Comparison of ENCODE assay signal across 8 cellular contexts in the genomic region with DNA sequence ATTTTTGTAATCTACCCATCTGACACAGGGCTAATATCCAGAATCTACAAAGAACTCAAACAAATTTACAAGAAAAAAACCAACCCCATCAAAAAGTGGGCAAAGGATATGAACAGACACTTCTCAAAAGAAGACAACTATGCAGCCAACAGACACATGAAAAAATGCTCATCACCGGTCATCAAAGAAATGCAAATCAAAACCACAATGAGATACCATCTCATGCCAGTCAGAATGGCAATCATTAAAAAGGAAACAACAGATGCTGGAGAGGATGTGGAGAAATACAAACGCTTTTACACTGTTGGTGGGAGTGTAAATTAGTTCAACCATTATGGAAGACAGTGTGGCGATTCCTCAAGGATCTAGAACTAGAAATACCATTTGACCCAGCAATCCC. TPM values are rescaled to one million over a fixed set of nuclear protein-coding genes. Genes with fewer than 3 reads are reported as not detected.
DNase-seq lines count a peak whose midpoint lies in the region; ATAC-seq and TF ChIP-seq lines count a peak whose summit lies in the region.
"Not testable (repeated sequence)": the region's sequence is repeated elsewhere in the genome, so short reads cannot be mapped to it uniquely, and the experiment has no call there.

No MANE protein-coding gene starts in this region.

- H3K9me3 Mint-ChIP-seq in CD4-positive, CD25-positive, alpha-beta regulatory T cell; T-helper 2 cell treated with Interferon-gamma antibody and Interleukin-4, amounts not matched to agents 5 μg/mL and 100 μg/mL, for 36 hours; activated CD4-positive, alpha-beta memory T cell treated with anti-CD3 and anti-CD28 coated beads for 36 hours; activated CD8-positive, alpha-beta memory T cell treated with anti-CD3 and anti-CD28 coated beads, Interleukin-2, amount 10 ng/mL, durations not matched to agents 7 days and 5 days (ENCODE audit: low read depth); activated naive CD8-positive, alpha-beta T cell (ENCODE audit: low read depth): not testable (repeated sequence)

- not testable (repeated sequence) for H3K4me3 ChIP-seq in CD4-positive, CD25-positive, alpha-beta regulatory T cell (ENCODE audit: low read depth, low read length); DND-41 (ENCODE audit: low read depth in 1 of 2, low read length in 2 of 2)

- not testable (repeated sequence) for H3K9ac ChIP-seq in DND-41 (ENCODE audit: low read depth, low read length)

- not testable (repeated sequence) for H3K4me2 ChIP-seq in DND-41 (ENCODE audit: insufficient read depth, low read length)

- H3K27ac ChIP-seq in CD4-positive, CD25-positive, alpha-beta regulatory T cell (ENCODE audit: insufficient read depth, low read length, poor library complexity, severe bottlenecking); DND-41 (ENCODE audit: low read length): not testable (repeated sequence)

- H3K9me3 ChIP-seq in CD4-positive, CD25-positive, alpha-beta regulatory T cell (ENCODE audit: control insufficient read depth in 2 of 2, low read length in 2 of 2); DND-41 (ENCODE audit: insufficient read depth, low read length, severe bottlenecking): not testable (repeated sequence)

- peaks cover 18 to 32% (median 23%) of the 10 kb centered on the region in 4 donors for H3K4me1 Mint-ChIP-seq in CD4-positive, CD25-positive, alpha-beta regulatory T cell
- H3K4me1 Mint-ChIP-seq in T-helper 2 cell treated with Interferon-gamma antibody and Interleukin-4, amounts not matched to agents 5 μg/mL and 100 μg/mL, for 36 hours (ENCODE audit: low read depth), result peaks cover 22% of the 10 kb centered on the region
- H3K4me1 Mint-ChIP-seq in activated CD4-positive, alpha-beta memory T cell treated with anti-CD3 and anti-CD28 coated beads for 36 hours (ENCODE audit: low read depth), result peaks cover 23% of the 10 kb centered on the region
- H3K4me1 Mint-ChIP-seq in activated CD8-positive, alpha-beta memory T cell treated with anti-CD3 and anti-CD28 coated beads, Interleukin-2, amount 10 ng/mL, durations not matched to agents 7 days and 5 days, result peaks cover 12% of the 10 kb centered on the region
- peaks cover 31% of the 10 kb centered on the region for H3K4me1 Mint-ChIP-seq in activated naive CD8-positive, alpha-beta T cell (ENCODE audit: low read depth)

- peaks cover 33% of the 10 kb centered on the region for H3K36me3 Mint-ChIP-seq in CD4-positive, CD25-positive, alpha-beta regulatory T cell
- peaks cover 42% of the 10 kb centered on the region for H3K36me3 Mint-ChIP-seq in T-helper 2 cell treated with Interferon-gamma antibody and Interleukin-4, amounts not matched to agents 5 μg/mL and 100 μg/mL, for 36 hours (ENCODE audit: low read depth)
- peaks cover 30% of the 10 kb centered on the region for H3K36me3 Mint-ChIP-seq in activated CD4-positive, alpha-beta memory T cell treated with anti-CD3 and anti-CD28 coated beads for 36 hours
- H3K36me3 Mint-ChIP-seq in activated CD8-positive, alpha-beta memory T cell treated with anti-CD3 and anti-CD28 coated beads, Interleukin-2, amount 10 ng/mL, durations not matched to agents 7 days and 5 days, result peaks cover 36% of the 10 kb centered on the region
- H3K36me3 Mint-ChIP-seq in activated naive CD8-positive, alpha-beta T cell, result peaks cover 20% of the 10 kb centered on the region

- not testable (repeated sequence) for H3K27me3 Mint-ChIP-seq in CD4-positive, CD25-positive, alpha-beta regulatory T cell; T-helper 2 cell treated with Interferon-gamma antibody and Interleukin-4, amounts not matched to agents 5 μg/mL and 100 μg/mL, for 36 hours (ENCODE audit: low read depth); activated CD4-positive, alpha-beta memory T cell treated with anti-CD3 and anti-CD28 coated beads for 36 hours; activated CD8-positive, alpha-beta memory T cell treated with anti-CD3 and anti-CD28 coated beads, Interleukin-2, amount 10 ng/mL, durations not matched to agents 7 days and 5 days; activated naive CD8-positive, alpha-beta T cell

- peaks cover 27% of the 10 kb centered on the region for H3K36me3 ChIP-seq in CD4-positive, CD25-positive, alpha-beta regulatory T cell (ENCODE audit: control insufficient read depth, insufficient read depth, low read length)
- H3K36me3 ChIP-seq in DND-41 (ENCODE audit: insufficient read depth, low read length), result peaks cover 77% of the 10 kb centered on the region

- not testable (repeated sequence) for TF ChIP-seq CTCF in DND-41 (IDR thresholded peaks at IDR 0.05; ENCODE audit: borderline replicate concordance, extremely low read depth, low read length, poor library complexity, severe bottlenecking)

- ATAC-seq in CD4-positive, CD25-positive, alpha-beta regulatory T cell (ENCODE audit: low read depth in 2 of 2); DND-41 (ENCODE audit: insufficient read depth, low read depth); activated CD8-positive, alpha-beta memory T cell treated with anti-CD3 and anti-CD28 coated beads, Interleukin-2, amount 10 ng/mL, durations not matched to agents 7 days and 5 days: not testable (repeated sequence)

- not testable (repeated sequence) for H3K27me3 ChIP-seq in CD4-positive, CD25-positive, alpha-beta regulatory T cell (ENCODE audit: control insufficient read depth, insufficient read depth, low read length); DND-41 (ENCODE audit: insufficient read depth, low read length, poor library complexity)

- peak in 2 of 3 donors; percentile 38 to 54 for DNase-seq in CD4-positive, CD25-positive, alpha-beta regulatory T cell
- peak; percentile 31 for DNase-seq in DND-41
- DNase-seq in NAMALWA (ENCODE audit: low spot score), result peak; percentile 20
- not testable (repeated sequence) for DNase-seq in T-helper 2 cell treated with Interferon-gamma antibody and Interleukin-4, amounts not matched to agents 5 μg/mL and 100 μg/mL, for 36 hours (ENCODE audit: low spot score); activated CD4-positive, alpha-beta memory T cell treated with anti-CD3 and anti-CD28 coated beads for 36 hours; activated CD8-positive, alpha-beta memory T cell treated with anti-CD3 and anti-CD28 coated beads, Interleukin-2, amount 10 ng/mL, durations not matched to agents 7 days and 5 days
- peak; percentile 8 for DNase-seq in myocyte (ENCODE audit: low read depth)

- peaks cover 22% of the 10 kb centered on the region; the same call in 1 of the 2 replicates for H4K20me1 ChIP-seq in DND-41 (ENCODE audit: insufficient read depth, low read length)

- H3K27ac Mint-ChIP-seq in CD4-positive, CD25-positive, alpha-beta regulatory T cell, result peak overlapping the region; percentile 43 to 58 (median 45)
- peak overlapping the region; percentile 32 for H3K27ac Mint-ChIP-seq in T-helper 2 cell treated with Interferon-gamma antibody and Interleukin-4, amounts not matched to agents 5 μg/mL and 100 μg/mL, for 36 hours
- peak overlapping the region; percentile 13 for H3K27ac Mint-ChIP-seq in activated CD4-positive, alpha-beta memory T cell treated with anti-CD3 and anti-CD28 coated beads for 36 hours
- peak overlapping the region; percentile 13 for H3K27ac Mint-ChIP-seq in activated CD8-positive, alpha-beta memory T cell treated with anti-CD3 and anti-CD28 coated beads, Interleukin-2, amount 10 ng/mL, durations not matched to agents 7 days and 5 days
- not testable (repeated sequence) for H3K27ac Mint-ChIP-seq in activated naive CD8-positive, alpha-beta T cell

- not testable (repeated sequence) for H2AFZ ChIP-seq in DND-41 (ENCODE audit: low read depth, low read length)

- H3K79me2 ChIP-seq in DND-41 (ENCODE audit: insufficient read depth, low read length), result peaks cover 17% of the 10 kb centered on the region

- peak overlapping the region in 2 of 4 donors; percentile 4 to 17 for H3K4me3 Mint-ChIP-seq in CD4-positive, CD25-positive, alpha-beta regulatory T cell
- peak overlapping the region; percentile 48 for H3K4me3 Mint-ChIP-seq in T-helper 2 cell treated with Interferon-gamma antibody and Interleukin-4, amounts not matched to agents 5 μg/mL and 100 μg/mL, for 36 hours
- not testable (repeated sequence) for H3K4me3 Mint-ChIP-seq in activated CD4-positive, alpha-beta memory T cell treated with anti-CD3 and anti-CD28 coated beads for 36 hours; activated CD8-positive, alpha-beta memory T cell treated with anti-CD3 and anti-CD28 coated beads, Interleukin-2, amount 10 ng/mL, durations not matched to agents 7 days and 5 days
- peak overlapping the region; percentile 2 for H3K4me3 Mint-ChIP-seq in activated naive CD8-positive, alpha-beta T cell

- CTCF ChIA-PET in activated CD4-positive, alpha-beta memory T cell treated with anti-CD3 and anti-CD28 coated beads for 36 hours (lab: Charles Lee); activated CD8-positive, alpha-beta memory T cell treated with anti-CD3 and anti-CD28 coated beads, Interleukin-2, amount 10 ng/mL, durations not matched to agents 7 days and 5 days (lab: Charles Lee): not testable (repeated sequence)

- POLR2A ChIA-PET in activated CD4-positive, alpha-beta memory T cell treated with anti-CD3 and anti-CD28 coated beads for 36 hours (lab: Charles Lee), result not testable (repeated sequence)

- intact Hi-C loops in activated CD4-positive, alpha-beta memory T cell treated with anti-CD3 and anti-CD28 coated beads for 36 hours (cut with micrococcal nuclease), result not testable (repeated sequence)

- not testable (repeated sequence) for H3K4me1 ChIP-seq in CD4-positive, CD25-positive, alpha-beta regulatory T cell (ENCODE audit: control insufficient read depth, insufficient read depth, low read length, poor library complexity, severe bottlenecking)
- peaks cover 13% of the 10 kb centered on the region for H3K4me1 ChIP-seq in DND-41 (ENCODE audit: insufficient read depth, low read length)

RNA-seq across cellular contexts. Expression of gene MRPL3, which starts 16.2 kb away (rescaled TPM):
- total RNA-seq in CD4-positive, CD25-positive, alpha-beta regulatory T cell, result 27.3 TPM
- polyA plus RNA-seq in CD4-positive, CD25-positive, alpha-beta regulatory T cell, result 10 to 100 TPM; 69.4 to 85.5 (median 75.8) TPM
- total RNA-seq in activated CD4-positive, alpha-beta memory T cell treated with anti-CD3 and anti-CD28 coated beads for 36 hours, result 100 to 1,000 TPM; 145 to 146 TPM
- 10 to 100 TPM; 64.1 to 98.0 TPM for total RNA-seq in activated CD8-positive, alpha-beta memory T cell treated with anti-CD3 and anti-CD28 coated beads, Interleukin-2, amount 10 ng/mL, durations not matched to agents 7 days and 5 days
- total RNA-seq in myocyte, result 130 and 135 TPM in 2 replicates
- polyA plus RNA-seq in myocyte (2012), result 45.9 TPM
